In genomic region chr4:48403779-48404178, GRCh38 we compare ENCODE assay signal across 19 cellular contexts.
"Had no signal": no experiment of that assay in that cellular context is flagged by ENCODE, and none has a peak within 500 bp of the region (broad histone marks: within the 10 kb centered on the region; RNA-seq: fewer than 3 reads in every experiment).

No MANE protein-coding gene starts in this region.

- H3K4me1 ChIP-seq: lower lobe of right lung, parathyroid adenoma, tibial nerve had no signal

- H3K4me2 ChIP-seq: hepatocyte had no signal

- H3K27me3 ChIP-seq: hepatocyte, tibial nerve had no signal

- H2AFZ ChIP-seq: hepatocyte, parathyroid adenoma had no signal

- H3K4me3 ChIP-seq: hepatocyte, lower lobe of right lung, tibial nerve had no signal

- H3K27ac ChIP-seq: hepatocyte, lower lobe of right lung, parathyroid adenoma, tibial nerve had no signal

- FAIRE-seq: astrocyte, bronchial epithelial cell, islet of Langerhans, urothelium cell line had no signal

- ATAC-seq: activated CD8-positive, alpha-beta T cell treated with anti-CD3 and anti-CD28 coated beads for 36 hours; activated T-helper 17 cell treated with anti-CD3 and anti-CD28 coated beads, Interleukin-2, amount 50 U/mL, for 72 hours; left colon; lower lobe of right lung; natural killer cell; stimulated activated naive B cell treated with anti-CD40 and anti-IgM and Interleukin-4, amounts not matched to agents 10 μg/mL and 1 μg/mL and 100 μg/mL, for 72 hours had no signal

- DNase-seq: activated CD4-positive, alpha-beta T cell treated with anti-CD3 and anti-CD28 coated beads, Interleukin-2, amount 10 ng/mL, durations not matched to agents 24 days and 14 days; activated CD8-positive, alpha-beta T cell treated with anti-CD3 and anti-CD28 coated beads for 36 hours; activated naive CD4-positive, alpha-beta T cell treated with Interleukin-2 at 50 U/mL for 16 hours; activated T-cell treated with anti-CD3 and anti-CD28 coated beads, Interleukin-2, amount 50 U/mL, for 1 hour; cerebellar nuclear complex; effector CD4-positive, alpha-beta T cell; left colon; lower lobe of right lung; natural killer cell; stimulated activated naive B cell treated with anti-CD40 and anti-IgM and Interleukin-4, amounts not matched to agents 10 μg/mL and 1 μg/mL and 100 μg/mL, for 72 hours; T1000 had no signal

- H3K9me3 ChIP-seq: lower lobe of right lung, tibial nerve had no signal

- H3K9ac ChIP-seq: parathyroid adenoma had no signal
